8 cellular contexts compared by ENCODE assay signal in genomic region chr7:35036361-35037171, GRCh38. TPM values are rescaled to one million over a fixed set of nuclear protein-coding genes. Genes with fewer than 3 reads are reported as not detected.
DNase-seq lines count a peak whose midpoint lies in the region; ATAC-seq and TF ChIP-seq lines count a peak whose summit lies in the region.

No MANE protein-coding gene starts in this region.

- peak overlapping the region; percentile 83 for H3K27ac Mint-ChIP-seq in activated CD8-positive, alpha-beta T cell treated with anti-CD3 and anti-CD28 coated beads for 36 hours

- no peaks in the 10 kb centered on the region for H3K36me3 Mint-ChIP-seq in activated CD8-positive, alpha-beta T cell treated with anti-CD3 and anti-CD28 coated beads for 36 hours (ENCODE audit: low read depth)

- peak overlapping the region; percentile 82 for H3K9ac ChIP-seq in endocrine pancreas (ENCODE audit: control insufficient read depth, insufficient read depth, low read length)

- no peaks in the 10 kb centered on the region for H3K9me3 ChIP-seq in endocrine pancreas (ENCODE audit: control insufficient read depth, low read length)

- peak overlapping the region; percentile 91 for H3K4me3 Mint-ChIP-seq in activated CD8-positive, alpha-beta T cell treated with anti-CD3 and anti-CD28 coated beads for 36 hours

- TF ChIP-seq CTCF in activated CD8-positive, alpha-beta T cell treated with anti-CD3 and anti-CD28 coated beads for 36 hours (IDR thresholded peaks at IDR 0.05), result no peak

- peaks cover 26% of the 10 kb centered on the region for H3K4me1 Mint-ChIP-seq in activated CD8-positive, alpha-beta T cell treated with anti-CD3 and anti-CD28 coated beads for 36 hours (ENCODE audit: low read depth)

- POLR2A ChIA-PET in activated CD8-positive, alpha-beta T cell treated with anti-CD3 and anti-CD28 coated beads for 36 hours (lab: Charles Lee), result no interaction called here

- peaks cover 14% of the 10 kb centered on the region for H3K4me1 ChIP-seq in endocrine pancreas (ENCODE audit: control insufficient read depth, insufficient read depth, low read length)

- peak overlapping the region; percentile 89 for H3K4me3 ChIP-seq in endocrine pancreas (ENCODE audit: control insufficient read depth, insufficient read depth, low read length)

- CTCF ChIA-PET in activated CD8-positive, alpha-beta T cell treated with anti-CD3 and anti-CD28 coated beads for 36 hours (lab: Charles Lee), result no interaction called here

- no peaks in the 10 kb centered on the region for H3K9me3 Mint-ChIP-seq in activated CD8-positive, alpha-beta T cell treated with anti-CD3 and anti-CD28 coated beads for 36 hours

- ATAC-seq in HG02763 (IDR thresholded peaks at IDR 0.05; ENCODE audit: unreplicated experiment) (peak; percentile 13), GM18873 (IDR thresholded peaks at IDR 0.05; ENCODE audit: low FRiP score, unreplicated experiment) (no peak)
- ATAC-seq in activated CD8-positive, alpha-beta T cell treated with anti-CD3 and anti-CD28 coated beads for 36 hours, result peak; percentile 1

- H3K36me3 ChIP-seq in endocrine pancreas (ENCODE audit: control insufficient read depth, insufficient read depth, low read length), result no peaks in the 10 kb centered on the region

- no peaks in the 10 kb centered on the region for H3K27me3 ChIP-seq in endocrine pancreas (ENCODE audit: control insufficient read depth, insufficient read depth, low read length)

- peak; percentile 28 for DNase-seq in GM04504 (ENCODE audit: low read depth)
- DNase-seq in NCI-H510A (lab: John Stamatoyannopoulos, UW), result peak; percentile 41
- peak; percentile 44 for DNase-seq in activated CD8-positive, alpha-beta T cell treated with anti-CD3 and anti-CD28 coated beads for 36 hours
- DNase-seq in medulla oblongata (ENCODE audit: extremely low spot score), result peak; percentile 61
- DNase-seq in stimulated activated CD8-positive, alpha-beta memory T cell treated with anti-CD3 and anti-CD28 coated beads, Interleukin-7, amount 100 ng/mL, for 24 hours (ENCODE audit: low read depth), result peak; percentile 7

- H3K27me3 Mint-ChIP-seq in activated CD8-positive, alpha-beta T cell treated with anti-CD3 and anti-CD28 coated beads for 36 hours, result no peaks in the 10 kb centered on the region

- intact Hi-C loops in activated CD8-positive, alpha-beta T cell treated with anti-CD3 and anti-CD28 coated beads for 36 hours (cut with micrococcal nuclease), result loop anchor here (5.0 kb wide), 1 partner anchor 214 kb away; no protein-coding TSS in a partner anchor

RNA-seq across cellular contexts. Expression of gene DPY19L1, which starts 0.7 kb away (rescaled TPM):
- 1 to 10 TPM; 7.4 to 7.5 TPM for total RNA-seq in activated CD8-positive, alpha-beta T cell treated with anti-CD3 and anti-CD28 coated beads for 36 hours

Comparison
In these comparisons a context has a peak if more than half of its experiments do, and no peak if none do; other contexts are left out.
1. DNase-seq: peak in every context shown above with its lines; median percentile 61 in medulla oblongata; 44 in activated CD8-positive, alpha-beta T cell treated with anti-CD3 and anti-CD28 coated beads for 36 hours; 41 in NCI-H510A; 28 in GM04504; 7 in stimulated activated CD8-positive, alpha-beta memory T cell treated with anti-CD3 and anti-CD28 coated beads, Interleukin-7, amount 100 ng/mL, for 24 hours.